8 cellular contexts compared by ENCODE assay signal in the genomic region with DNA sequence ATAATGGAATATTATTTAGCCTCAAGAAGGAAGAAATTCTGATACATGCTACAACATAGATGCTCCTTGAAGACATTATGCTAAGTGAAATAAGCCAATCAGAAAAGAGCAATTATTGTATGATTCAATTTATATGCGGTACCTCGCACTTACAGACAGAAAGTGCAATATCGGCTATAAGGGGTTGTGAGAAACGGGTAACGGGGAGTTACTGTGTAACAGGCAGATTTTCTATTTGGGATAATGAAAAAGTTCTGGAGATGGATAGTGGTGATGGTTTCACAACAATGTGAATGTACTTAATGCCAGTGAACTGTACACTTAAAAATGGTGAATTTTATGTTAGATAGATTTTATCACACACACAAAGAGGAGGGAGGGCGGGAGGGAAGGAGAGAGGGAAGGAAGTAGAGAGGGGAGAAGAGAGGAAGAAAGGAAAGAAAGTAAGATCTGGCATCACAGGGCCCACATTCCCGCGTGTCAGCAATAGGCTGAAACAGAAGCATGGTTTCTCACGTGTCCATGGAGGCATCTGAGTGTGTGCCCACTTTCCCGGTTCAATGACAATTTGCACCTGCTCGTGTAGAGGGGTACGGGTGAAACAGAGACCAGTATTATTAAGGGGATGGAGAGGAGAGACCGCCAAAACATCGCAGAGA.
DNase-seq lines count a peak whose midpoint lies in the region; TF ChIP-seq lines count a peak whose summit lies in the region.

No MANE protein-coding gene starts in this region.

- H3K27me3 Mint-ChIP-seq in activated naive CD4-positive, alpha-beta T cell treated with anti-CD3 and anti-CD28 coated beads, Interleukin-2, amount 50 U/mL, for 24 hours: no peaks in the 10 kb centered on the region

- H3K4me3 ChIP-seq in WI38 (ENCODE audit: low read depth, low read length): peak overlapping the region; percentile 72
- H3K4me3 ChIP-seq in retinal pigment epithelial cell (ENCODE audit: low read length): peak overlapping the region; percentile 87

- no peak for TF ChIP-seq CTCF in WI38 (IDR thresholded peaks at IDR 0.05; ENCODE audit: low read depth, low read length)
- TF ChIP-seq CTCF in retinal pigment epithelial cell (conservative IDR thresholded peaks at IDR 0.05; ENCODE audit: low read depth, low read length): no peak

- no peaks in the 10 kb centered on the region for H3K9me3 Mint-ChIP-seq in activated naive CD4-positive, alpha-beta T cell treated with anti-CD3 and anti-CD28 coated beads, Interleukin-2, amount 50 U/mL, for 24 hours

- peak overlapping the region; percentile 94 for H3K27ac Mint-ChIP-seq in activated naive CD4-positive, alpha-beta T cell treated with anti-CD3 and anti-CD28 coated beads, Interleukin-2, amount 50 U/mL, for 24 hours

- H3K36me3 Mint-ChIP-seq in activated naive CD4-positive, alpha-beta T cell treated with anti-CD3 and anti-CD28 coated beads, Interleukin-2, amount 50 U/mL, for 24 hours: no peaks in the 10 kb centered on the region

- H3K4me1 Mint-ChIP-seq in activated naive CD4-positive, alpha-beta T cell treated with anti-CD3 and anti-CD28 coated beads, Interleukin-2, amount 50 U/mL, for 24 hours: peaks cover 27% of the 10 kb centered on the region

- H3K4me3 Mint-ChIP-seq in activated naive CD4-positive, alpha-beta T cell treated with anti-CD3 and anti-CD28 coated beads, Interleukin-2, amount 50 U/mL, for 24 hours: peak overlapping the region; percentile 97

- DNase-seq in activated naive CD4-positive, alpha-beta T cell treated with Interleukin-2 at 50 U/mL for 16 hours: no peak
- DNase-seq in foreskin melanocyte (peak; percentile 20), retinal pigment epithelial cell (ENCODE audit: low read depth) (no peak), SIG-M5 (lab: John Stamatoyannopoulos, UW) (no peak), GM19240 (ENCODE audit: insufficient read length, low spot score) (no peak), ecto neural progenitor cell (ENCODE audit: low spot score) (no peak)
